ENCODE assay signal across 14 cellular contexts in the genomic region with DNA sequence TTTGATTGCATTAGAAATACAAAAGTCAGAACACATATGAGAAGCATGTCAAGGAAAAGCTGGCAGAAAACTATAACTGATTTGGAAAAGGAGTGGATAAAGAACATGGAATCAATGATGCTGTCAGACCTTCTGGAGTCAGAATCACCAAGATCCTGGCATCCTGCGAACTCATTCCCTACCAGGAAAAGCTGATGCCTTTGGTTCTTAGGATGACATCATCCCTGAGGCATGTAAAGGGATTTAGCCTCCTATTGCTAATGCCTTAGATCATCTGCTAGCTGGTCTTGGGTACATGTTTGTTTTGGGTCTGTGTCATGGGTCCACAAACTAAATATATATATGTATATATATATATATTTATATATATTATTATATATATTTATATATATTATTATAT.
DNase-seq lines count a peak whose midpoint lies in the region; FAIRE-seq and TF ChIP-seq lines count a peak whose summit lies in the region.
"Had no signal": no experiment of that assay in that cellular context is flagged by ENCODE, and none has a peak within 500 bp of the region (broad histone marks: within the 10 kb centered on the region; RNA-seq: fewer than 3 reads in every experiment).

No MANE protein-coding gene starts in this region.

- no peaks in the 10 kb centered on the region for H3K36me3 Mint-ChIP-seq in astrocyte (ENCODE audit: low read depth, unreplicated experiment)
- H3K36me3 Mint-ChIP-seq: CD4-positive, CD25-positive, alpha-beta regulatory T cell had no signal

- H3K4me2 ChIP-seq in astrocyte (ENCODE audit: low read length), result no peak overlapping the region

- H3K9me3 Mint-ChIP-seq in astrocyte (ENCODE audit: unreplicated experiment), result peaks cover 5% of the 10 kb centered on the region

- peaks cover 32% of the 10 kb centered on the region for H3K4me1 Mint-ChIP-seq in astrocyte (ENCODE audit: low read depth, unreplicated experiment)
- H3K4me1 Mint-ChIP-seq: CD4-positive, CD25-positive, alpha-beta regulatory T cell had no signal

- no peaks in the 10 kb centered on the region for H3K9me3 ChIP-seq in astrocyte (ENCODE audit: insufficient read depth, low read depth, low read length)
- H3K9me3 ChIP-seq: esophagus muscularis mucosa, HAP-1, stomach had no signal

- no peaks in the 10 kb centered on the region for H3K27me3 ChIP-seq in astrocyte (ENCODE audit: insufficient read depth, low read length)
- H3K27me3 ChIP-seq: esophagus muscularis mucosa, stomach had no signal

- H4K20me1 ChIP-seq in astrocyte (ENCODE audit: insufficient read depth, low read length), result no peaks in the 10 kb centered on the region

- peak overlapping the region; percentile 77 for H3K27ac Mint-ChIP-seq in astrocyte (ENCODE audit: unreplicated experiment)
- H3K27ac Mint-ChIP-seq: activated CD8-positive, alpha-beta T cell treated with anti-CD3 and anti-CD28 coated beads, Interleukin-2, amount 10 ng/mL, durations not matched to agents 7 days and 5 days; CD4-positive, CD25-positive, alpha-beta regulatory T cell had no signal

- H3K4me1 ChIP-seq in astrocyte (ENCODE audit: insufficient read depth, low read length), result peaks cover 8% of the 10 kb centered on the region
- H3K4me1 ChIP-seq: esophagus muscularis mucosa, stomach had no signal

- no peak overlapping the region for H3K9ac ChIP-seq in astrocyte (ENCODE audit: low read length)

- DNase-seq in AG08395 (ENCODE audit: low spot score), result peak; percentile 74
- DNase-seq in HK-2 (ENCODE audit: unreplicated experiment), result peak; percentile 32
- DNase-seq in astrocyte (ENCODE audit: low read depth), result peak; percentile 94
- peak; percentile 65 for DNase-seq in iPS-NIHi11 (ENCODE audit: low spot score)
- DNase-seq in NCI-H2171 (lab: John Stamatoyannopoulos, UW), result no peak
- DNase-seq in SW 1271 (lab: John Stamatoyannopoulos, UW), result no peak
- DNase-seq in KG1 (lab: John Stamatoyannopoulos, UW), result no peak
- no peak for DNase-seq in NCI-H2196 treated with DMSO at 0.1 percent for 48 hours (lab: John Stamatoyannopoulos, UW; ENCODE audit: unreplicated experiment)
- DNase-seq: activated CD8-positive, alpha-beta T cell treated with anti-CD3 and anti-CD28 coated beads, Interleukin-2, amount 10 ng/mL, durations not matched to agents 7 days and 5 days; amygdala; CD4-positive, CD25-positive, alpha-beta regulatory T cell; stomach had no signal

- no peaks in the 10 kb centered on the region for H3K36me3 ChIP-seq in astrocyte (ENCODE audit: insufficient read depth, low read length)
- H3K36me3 ChIP-seq: esophagus muscularis mucosa, HAP-1, stomach had no signal

- H3K27ac ChIP-seq in astrocyte (ENCODE audit: low read depth, low read length), result peak overlapping the region; percentile 23
- H3K27ac ChIP-seq: esophagus muscularis mucosa, stomach had no signal

- H3K4me3 ChIP-seq in astrocyte (ENCODE audit: insufficient read depth, low read depth, low read length), result no peak overlapping the region
- H3K4me3 ChIP-seq: esophagus muscularis mucosa, HAP-1, stomach had no signal

- no peak overlapping the region for H3K4me3 Mint-ChIP-seq in astrocyte (ENCODE audit: unreplicated experiment)
- H3K4me3 Mint-ChIP-seq: activated CD8-positive, alpha-beta T cell treated with anti-CD3 and anti-CD28 coated beads, Interleukin-2, amount 10 ng/mL, durations not matched to agents 7 days and 5 days; CD4-positive, CD25-positive, alpha-beta regulatory T cell had no signal

- TF ChIP-seq CTCF in astrocyte (IDR thresholded peaks at IDR 0.05; ENCODE audit: insufficient read depth, low read depth, low read length), result no peak

- H3K27me3 Mint-ChIP-seq in astrocyte (ENCODE audit: low read depth, unreplicated experiment), result no peaks in the 10 kb centered on the region
- H3K27me3 Mint-ChIP-seq: CD4-positive, CD25-positive, alpha-beta regulatory T cell had no signal

- no peaks in the 10 kb centered on the region for H3K79me2 ChIP-seq in astrocyte (ENCODE audit: insufficient read depth, low read length)

- H2AFZ ChIP-seq in astrocyte (ENCODE audit: low read depth, low read length), result no peak overlapping the region

- FAIRE-seq in astrocyte (lab: Jason Lieb, UNC), result no peak

Comparison
In these comparisons a context has a peak if more than half of its experiments do, and no peak if none do; other contexts are left out.
1. DNase-seq: peak in AG08395 (single experiment), HK-2 (single experiment), astrocyte (single experiment) and iPS-NIHi11 (single experiment); none in NCI-H2171 (single experiment), SW 1271 (0 of 2), KG1 (single experiment) and NCI-H2196 treated with DMSO at 0.1 percent for 48 hours (single experiment).